In genomic region chr1:230215049-230215448, GRCh38 we compare ENCODE assay signal across 8 cellular contexts.
DNase-seq lines count a peak whose midpoint lies in the region; ATAC-seq and TF ChIP-seq lines count a peak whose summit lies in the region.

No MANE protein-coding gene starts in this region.

- CTCF ChIA-PET in HEK293 (lab: Yijun Ruan, JAX): interaction anchor here (0.6 to 1.4 kb wide), 4 partner anchors 9 to 245 kb away, joined by 3 to 4 read pairs (median 4); no protein-coding TSS in a partner anchor
- CTCF ChIA-PET in activated CD8-positive, alpha-beta T cell treated with anti-CD3 and anti-CD28 coated beads, Interleukin-2, amount 10 ng/mL, durations not matched to agents 7 days and 5 days (lab: Charles Lee): interaction anchor here (0.8 to 1.9 kb wide), 6 partner anchors 8 to 55 kb away, joined by 3 to 7 read pairs (median 4); no protein-coding TSS in a partner anchor

- H3K36me3 ChIP-seq in HEK293 (ENCODE audit: control insufficient read depth in 2 of 2, insufficient read depth in 1 of 2, low read length in 2 of 2): no peaks in the 10 kb centered on the region
- H3K36me3 ChIP-seq in ascending aorta: no peaks in the 10 kb centered on the region

- peaks cover 34 to 60% of the 10 kb centered on the region in 2 donors for H3K36me3 Mint-ChIP-seq in stimulated activated naive B cell treated with anti-CD40 and anti-IgM and Interleukin-4, amounts not matched to agents 10 μg/mL and 1 μg/mL and 100 μg/mL, for 72 hours
- peaks cover 4% of the 10 kb centered on the region for H3K36me3 Mint-ChIP-seq in activated CD8-positive, alpha-beta T cell treated with anti-CD3 and anti-CD28 coated beads, Interleukin-2, amount 10 ng/mL, durations not matched to agents 7 days and 5 days (ENCODE audit: low read depth)

- no peaks in the 10 kb centered on the region for H3K27me3 ChIP-seq in ascending aorta

- H3K9me3 Mint-ChIP-seq in stimulated activated naive B cell treated with anti-CD40 and anti-IgM and Interleukin-4, amounts not matched to agents 10 μg/mL and 1 μg/mL and 100 μg/mL, for 72 hours: peaks cover 2 to 5% of the 10 kb centered on the region in 2 donors
- H3K9me3 Mint-ChIP-seq in activated CD8-positive, alpha-beta T cell treated with anti-CD3 and anti-CD28 coated beads, Interleukin-2, amount 10 ng/mL, durations not matched to agents 7 days and 5 days (ENCODE audit: insufficient read depth): no peaks in the 10 kb centered on the region

- H3K27ac ChIP-seq in HEK293 (ENCODE audit: extremely low read depth, low read depth, low read length) (no peak overlapping the region), ascending aorta (peak overlapping the region; percentile 93 to 95)

- H3K4me3 Mint-ChIP-seq in stimulated activated naive B cell treated with anti-CD40 and anti-IgM and Interleukin-4, amounts not matched to agents 10 μg/mL and 1 μg/mL and 100 μg/mL, for 72 hours: no peak overlapping the region
- H3K4me3 Mint-ChIP-seq in activated CD8-positive, alpha-beta T cell treated with anti-CD3 and anti-CD28 coated beads, Interleukin-2, amount 10 ng/mL, durations not matched to agents 7 days and 5 days: no peak overlapping the region

- peak overlapping the region; percentile 38 for H3K27ac Mint-ChIP-seq in stimulated activated naive B cell treated with anti-CD40 and anti-IgM and Interleukin-4, amounts not matched to agents 10 μg/mL and 1 μg/mL and 100 μg/mL, for 72 hours
- H3K27ac Mint-ChIP-seq in activated CD8-positive, alpha-beta T cell treated with anti-CD3 and anti-CD28 coated beads, Interleukin-2, amount 10 ng/mL, durations not matched to agents 7 days and 5 days: no peak overlapping the region

- intact Hi-C loops in ascending aorta (cut with DNase I): loop anchor here (1.0 to 5.0 kb wide), 7 partner anchors 97 to 554 kb away; partner anchors contain the start of gene GALNT2

- H3K9me3 ChIP-seq in HEK293 (ENCODE audit: control insufficient read depth, insufficient read depth, low read depth, low read length) (no peaks in the 10 kb centered on the region), ascending aorta (no peaks in the 10 kb centered on the region)

- ATAC-seq in stimulated activated naive B cell treated with anti-CD40 and anti-IgM and Interleukin-4, amounts not matched to agents 10 μg/mL and 1 μg/mL and 100 μg/mL, for 72 hours (replicated peaks): no peak
- no peak for ATAC-seq in activated CD8-positive, alpha-beta T cell treated with anti-CD3 and anti-CD28 coated beads, Interleukin-2, amount 10 ng/mL, durations not matched to agents 7 days and 5 days
- ATAC-seq in GM18519 (IDR thresholded peaks at IDR 0.05; ENCODE audit: low FRiP score, unreplicated experiment) (no peak), HG03196 (IDR thresholded peaks at IDR 0.05; ENCODE audit: unreplicated experiment) (no peak), HG03175 (IDR thresholded peaks at IDR 0.05; ENCODE audit: unreplicated experiment) (no peak)

- no peaks in the 10 kb centered on the region for H3K27me3 Mint-ChIP-seq in stimulated activated naive B cell treated with anti-CD40 and anti-IgM and Interleukin-4, amounts not matched to agents 10 μg/mL and 1 μg/mL and 100 μg/mL, for 72 hours
- no peaks in the 10 kb centered on the region for H3K27me3 Mint-ChIP-seq in activated CD8-positive, alpha-beta T cell treated with anti-CD3 and anti-CD28 coated beads, Interleukin-2, amount 10 ng/mL, durations not matched to agents 7 days and 5 days (ENCODE audit: low read depth)

- peaks cover 72 to 92% of the 10 kb centered on the region in 2 donors for H3K4me1 Mint-ChIP-seq in stimulated activated naive B cell treated with anti-CD40 and anti-IgM and Interleukin-4, amounts not matched to agents 10 μg/mL and 1 μg/mL and 100 μg/mL, for 72 hours
- peaks cover 42% of the 10 kb centered on the region for H3K4me1 Mint-ChIP-seq in activated CD8-positive, alpha-beta T cell treated with anti-CD3 and anti-CD28 coated beads, Interleukin-2, amount 10 ng/mL, durations not matched to agents 7 days and 5 days (ENCODE audit: low read depth)

- POLR2A ChIA-PET in HEK293 (lab: Yijun Ruan, JAX): interaction anchor here (1.6 kb wide), 1 partner anchor 10 kb away, joined by 4 read pairs; no protein-coding TSS in a partner anchor
- POLR2A ChIA-PET in activated CD8-positive, alpha-beta T cell treated with anti-CD3 and anti-CD28 coated beads, Interleukin-2, amount 10 ng/mL, durations not matched to agents 7 days and 5 days (lab: Charles Lee): interaction anchor here (0.6 kb wide), 1 partner anchor 135 kb away, joined by 3 read pairs; no protein-coding TSS in a partner anchor

- H3K4me3 ChIP-seq in HEK293 (ENCODE audit: low read depth, low read length) (no peak overlapping the region), ascending aorta (peak overlapping the region in 1 of 2 donors; percentile 24)

- H3K4me1 ChIP-seq in HEK293 (ENCODE audit: control insufficient read depth, insufficient read depth, low read length): peaks cover 14% of the 10 kb centered on the region
- H3K4me1 ChIP-seq in ascending aorta: peaks cover 12 to 68% of the 10 kb centered on the region in 2 donors

- no peak for TF ChIP-seq CTCF in HEK293 (tag by site-specific recombination; IDR thresholded peaks at IDR 0.05)
- TF ChIP-seq CTCF in ascending aorta (IDR thresholded peaks at IDR 0.05): peak; percentile 68 to 87 (median 82)

- DNase-seq in ascending aorta (ENCODE audit: low spot score in 2 of 2): peak in 1 of 2 donors; percentile 90
- DNase-seq in hippocampal formation (lab: John Stamatoyannopoulos, UW): peak; percentile 54 to 69
- no peak for DNase-seq in stimulated activated naive B cell treated with anti-CD40 and anti-IgM and Interleukin-4, amounts not matched to agents 10 μg/mL and 1 μg/mL and 100 μg/mL, for 72 hours
- no peak for DNase-seq in activated CD8-positive, alpha-beta T cell treated with anti-CD3 and anti-CD28 coated beads, Interleukin-2, amount 10 ng/mL, durations not matched to agents 7 days and 5 days

TF ChIP-seq in HEK293, 187 proteins besides CTCF, POLR2A, EP300 and RAD21:
- TF ChIP-seq ZNF211 (tag by site-specific recombination; IDR thresholded peaks at IDR 0.05; ENCODE audit: low read depth) (no peak), ZBTB6 (tag by site-specific recombination; IDR thresholded peaks at IDR 0.05) (peak; percentile 63), ZNF248 (tag by site-specific recombination; IDR thresholded peaks at IDR 0.05) (no peak), PRDM1 (tag by site-specific recombination; IDR thresholded peaks at IDR 0.05) (no peak), ZNF292 (tag by site-specific recombination; IDR thresholded peaks at IDR 0.05; ENCODE audit: borderline replicate concordance, low read depth) (no peak), TRIM28 (IDR thresholded peaks at IDR 0.05; ENCODE audit: borderline replicate concordance, low read length) (peak; percentile 51; the same call in 1 of the 2 replicates), ZNF24 (tag by site-specific recombination; IDR thresholded peaks at IDR 0.05) (no peak), ZNF768 (tag by site-specific recombination; IDR thresholded peaks at IDR 0.05) (no peak), ELK4 (IDR thresholded peaks at IDR 0.05; ENCODE audit: borderline replicate concordance, low read depth, low read length) (no peak), ZFP41 (tag by site-specific recombination; IDR thresholded peaks at IDR 0.05; ENCODE audit: borderline replicate concordance) (no peak), ZNF426 (tag by site-specific recombination; IDR thresholded peaks at IDR 0.05) (no peak), ZNF658 (tag by site-specific recombination; IDR thresholded peaks at IDR 0.05) (no peak), KLF16 (tag by site-specific recombination; IDR thresholded peaks at IDR 0.05) (no peak), ZNF76 (tag by site-specific recombination; IDR thresholded peaks at IDR 0.05; ENCODE audit: borderline replicate concordance, low read depth) (no peak), MEIS1 (CRISPR knock-in tag; IDR thresholded peaks at IDR 0.05; ENCODE audit: borderline replicate concordance) (no peak)

Comparison
In these comparisons a context has a peak if more than half of its experiments do, and no peak if none do; other contexts are left out.
1. DNase-seq: peak in hippocampal formation (2 of 2); none in stimulated activated naive B cell treated with anti-CD40 and anti-IgM and Interleukin-4, amounts not matched to agents 10 μg/mL and 1 μg/mL and 100 μg/mL, for 72 hours (single experiment) and activated CD8-positive, alpha-beta T cell treated with anti-CD3 and anti-CD28 coated beads, Interleukin-2, amount 10 ng/mL, durations not matched to agents 7 days and 5 days (single experiment).